ENCODE assay signal across 8 cellular contexts in genomic region chr17:59848778-59849177, GRCh38. TPM values are rescaled to one million over a fixed set of nuclear protein-coding genes. Genes with fewer than 3 reads are reported as not detected.
DNase-seq lines count a peak whose midpoint lies in the region; TF ChIP-seq lines count a peak whose summit lies in the region.

No MANE protein-coding gene starts in this region.

- H3K9ac ChIP-seq in fibroblast of lung (ENCODE audit: insufficient read depth, low read length) (no peak overlapping the region), smooth muscle cell (ENCODE audit: low read depth) (no peak overlapping the region)

- no peaks in the 10 kb centered on the region for H3K79me2 ChIP-seq in fibroblast of lung (ENCODE audit: control insufficient read depth, insufficient read depth, low read length)
- H3K79me2 ChIP-seq in smooth muscle cell (ENCODE audit: low read depth) = no peaks in the 10 kb centered on the region

- peak overlapping the region; percentile 96 for H3K27ac ChIP-seq in RWPE1
- no peak overlapping the region for H3K27ac ChIP-seq in fibroblast of lung (ENCODE audit: insufficient read depth, low read length)
- H3K27ac ChIP-seq in smooth muscle cell (ENCODE audit: low read depth) = peak overlapping the region; percentile 21

- H3K4me1 ChIP-seq in fibroblast of lung (ENCODE audit: control insufficient read depth, extremely low read depth, insufficient read depth, low read length) (peaks cover 22% of the 10 kb centered on the region), smooth muscle cell (ENCODE audit: low read depth) (no peaks in the 10 kb centered on the region)

- H3K36me3 ChIP-seq in fibroblast of lung (ENCODE audit: control insufficient read depth, insufficient read depth, low read length) (no peaks in the 10 kb centered on the region), smooth muscle cell (ENCODE audit: low read depth) (no peaks in the 10 kb centered on the region)

- POLR2A ChIA-PET in RWPE1 (lab: Yijun Ruan, JAX; ENCODE audit: low non-redundant PET) = no interaction called here

- H3K27me3 ChIP-seq in fibroblast of lung (ENCODE audit: control insufficient read depth, insufficient read depth, low read length) (no peaks in the 10 kb centered on the region), smooth muscle cell (ENCODE audit: low read depth) (no peaks in the 10 kb centered on the region)

- H3K4me2 ChIP-seq in fibroblast of lung (ENCODE audit: extremely low read depth, insufficient read depth, low read length) = no peak overlapping the region
- H3K4me2 ChIP-seq in smooth muscle cell = no peak overlapping the region

- H3K9me3 ChIP-seq in fibroblast of lung (ENCODE audit: control insufficient read depth, insufficient read depth, low read depth, low read length) (no peaks in the 10 kb centered on the region), smooth muscle cell (replicated peaks; ENCODE audit: low read depth) (no peaks in the 10 kb centered on the region)

- H2AFZ ChIP-seq in fibroblast of lung (ENCODE audit: low read length) = no peak overlapping the region
- H2AFZ ChIP-seq in smooth muscle cell (ENCODE audit: low read depth) = no peak overlapping the region

- H4K20me1 ChIP-seq in fibroblast of lung (ENCODE audit: control insufficient read depth, extremely low read depth, insufficient read depth, low read length) (no peaks in the 10 kb centered on the region), smooth muscle cell (ENCODE audit: low read depth) (peaks cover 6% of the 10 kb centered on the region)

- CTCF ChIA-PET in RWPE1 (lab: Yijun Ruan, JAX) = interaction anchor here (0.8 kb wide), 1 partner anchor 10 kb away, joined by 4 read pairs; no protein-coding TSS in a partner anchor

- H3K4me3 ChIP-seq in fibroblast of lung (replicated peaks in 1 of 4; ENCODE audit: control extremely low read depth in 1 of 4, insufficient read depth in 1 of 4, low read depth in 3 of 4, low read length in 4 of 4) (no peak overlapping the region), smooth muscle cell (no peak overlapping the region)

- peak; percentile 78 for DNase-seq in stimulated activated CD4-positive, alpha-beta T cell treated with anti-CD3 and anti-CD28 coated beads, Interleukin-1b, Interleukin-23, amount 100 ng/mL, for 48 hours
- DNase-seq in stimulated activated CD4-positive, alpha-beta T cell treated with anti-CD3 and anti-CD28 coated beads, Interleukin-4, amount 100 ng/mL, for 4 hours = no peak
- no peak for DNase-seq in RWPE1 (ENCODE audit: low spot score)
- DNase-seq in fibroblast of lung (ENCODE audit: low read depth in 2 of 2) = peak; percentile 61 to 94
- no peak for DNase-seq in smooth muscle cell (lab: John Stamatoyannopoulos, UW; ENCODE audit: unreplicated experiment)
- DNase-seq in midbrain (lab: John Stamatoyannopoulos, UW) = no peak
- DNase-seq in KG1 (lab: John Stamatoyannopoulos, UW) = no peak
- DNase-seq in Kasumi-1 (lab: John Stamatoyannopoulos, UW) = no peak

- WGBS in smooth muscle cell (ENCODE audit: low lambda C conversion rate) = 60% methylated on average over 7 of the region's 7 CpGs

- no peak for TF ChIP-seq CTCF in RWPE1 (conservative IDR thresholded peaks at IDR 0.05; ENCODE audit: low read depth)
- TF ChIP-seq CTCF in fibroblast of lung (conservative IDR thresholded peaks at IDR 0.05 in 1 of 2, IDR thresholded peaks at IDR 0.05 in 1 of 2; ENCODE audit: low read depth in 1 of 2, low read length in 2 of 2) = no peak
- TF ChIP-seq CTCF in smooth muscle cell (IDR thresholded peaks at IDR 0.05; ENCODE audit: borderline replicate concordance, insufficient read depth, poor library complexity, severe bottlenecking) = no peak

- peaks cover 33% of the 10 kb centered on the region for H3F3A ChIP-seq in smooth muscle cell (ENCODE audit: low read depth)

RNA-seq across cellular contexts. Expression of gene TUBD1, which starts 44.0 kb away (rescaled TPM):
- total RNA-seq in fibroblast of lung (4.6 and 5.6 TPM in 2 replicates), smooth muscle cell (11.0 and 21.8 TPM in 2 replicates)
- polyA plus RNA-seq in fibroblast of lung (3.6 TPM in 2 replicates), smooth muscle cell (10.2 and 10.3 TPM in 2 replicates)
- polyA plus RNA-seq in fibroblast of lung (2012) = 2.5 and 3.0 TPM in 2 replicates
- polyA minus RNA-seq in fibroblast of lung (ENCODE audit: low replicate concordance) = 0.75 TPM in 1 of 2 replicates, not detected in the other

RNA-seq across cellular contexts. Expression of gene RPS6KB1, which starts 44.1 kb away (rescaled TPM):
- total RNA-seq in fibroblast of lung (21.3 and 21.6 TPM in 2 replicates), smooth muscle cell (20.1 and 20.8 TPM in 2 replicates)
- polyA plus RNA-seq in fibroblast of lung (14.8 and 16.0 TPM in 2 replicates), smooth muscle cell (19.0 and 22.3 TPM in 2 replicates)
- polyA plus RNA-seq in fibroblast of lung (2012) = 16.9 and 20.7 TPM in 2 replicates
- 0.67 and 1.0 TPM in 2 replicates for polyA minus RNA-seq in fibroblast of lung (ENCODE audit: low replicate concordance)

Comparison
In these comparisons a context has a peak if more than half of its experiments do, and no peak if none do; other contexts are left out.
1. DNase-seq: peak in stimulated activated CD4-positive, alpha-beta T cell treated with anti-CD3 and anti-CD28 coated beads, Interleukin-1b, Interleukin-23, amount 100 ng/mL, for 48 hours (single experiment) and fibroblast of lung (2 of 2); none in stimulated activated CD4-positive, alpha-beta T cell treated with anti-CD3 and anti-CD28 coated beads, Interleukin-4, amount 100 ng/mL, for 4 hours (0 of 2), RWPE1 (single experiment), smooth muscle cell (single experiment), midbrain (single experiment), KG1 (single experiment) and Kasumi-1 (0 of 2).